In the genomic region with DNA sequence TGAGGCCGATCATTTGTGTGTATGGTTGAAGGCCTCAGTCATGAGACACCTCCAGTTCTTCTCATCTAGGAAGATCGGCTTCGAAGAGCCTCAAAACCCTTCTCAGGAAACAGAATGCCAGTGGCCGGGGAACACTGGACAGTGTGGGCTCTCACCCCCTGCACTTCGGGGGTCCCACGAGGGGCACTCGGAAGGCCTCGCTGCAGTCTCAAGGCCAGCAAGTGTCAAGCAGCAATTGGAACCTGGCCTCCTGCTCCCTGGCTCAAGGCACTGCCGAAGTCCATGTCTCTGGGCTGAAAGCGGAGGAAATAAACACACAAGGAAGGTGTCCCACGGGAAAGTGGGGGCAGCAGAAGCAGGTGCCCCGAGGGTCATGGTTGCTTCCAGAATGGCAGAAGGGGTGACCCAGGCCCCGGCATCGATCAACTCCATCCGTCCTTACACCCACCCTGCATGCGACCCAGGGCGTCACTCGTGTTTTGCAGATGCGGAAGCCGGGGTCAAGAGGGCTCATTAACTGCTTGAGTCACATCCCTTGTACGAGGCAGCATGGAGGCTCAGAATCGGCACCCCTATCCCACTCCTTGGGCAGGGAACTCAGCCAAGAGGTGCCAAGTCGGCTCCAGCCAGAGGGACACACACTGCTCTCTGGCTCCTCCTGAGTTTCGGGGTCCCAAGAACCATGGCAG, we compare ENCODE assay signal across 22 cellular contexts.
"Had no signal": no experiment of that assay in that cellular context is flagged by ENCODE, and none has a peak within 500 bp of the region (broad histone marks: within the 10 kb centered on the region; RNA-seq: fewer than 3 reads in every experiment).

No MANE protein-coding gene starts in this region.

- H3K4me2 ChIP-seq: hepatocyte had no signal

- H2AFZ ChIP-seq: hepatocyte had no signal

- H3K36me3 ChIP-seq: esophagus muscularis mucosa, gastroesophageal sphincter, heart left ventricle had no signal

- H3K27ac Mint-ChIP-seq: immature natural killer cell, memory B cell had no signal

- H3K4me3 Mint-ChIP-seq: immature natural killer cell, memory B cell had no signal

- H3K4me1 Mint-ChIP-seq: immature natural killer cell, memory B cell had no signal

- DNase-seq: dermis blood vessel endothelial cell; effector CD4-positive, alpha-beta T cell; effector memory CD4-positive, alpha-beta T cell; foreskin keratinocyte; heart left ventricle; hypothalamus; immature natural killer cell; islet precursor cell; kidney; kidney glomerular epithelial cell; left colon; left ventricle myocardium superior; mammary epithelial cell; midbrain had no signal

- H3K4me3 ChIP-seq: coronary artery, dorsolateral prefrontal cortex, esophagus muscularis mucosa, gastroesophageal sphincter, heart left ventricle, hepatocyte, lung had no signal

- H3K36me3 Mint-ChIP-seq: immature natural killer cell, memory B cell had no signal

- H3K27me3 ChIP-seq: foreskin keratinocyte, hepatocyte had no signal

- H3K4me1 ChIP-seq: esophagus muscularis mucosa, foreskin keratinocyte, gastroesophageal sphincter, heart left ventricle had no signal

- ATAC-seq: foreskin keratinocyte, gastroesophageal sphincter, heart left ventricle, left colon, left lobe of liver, left ventricle myocardium superior had no signal

- H3K27ac ChIP-seq: coronary artery, dorsolateral prefrontal cortex, esophagus muscularis mucosa, foreskin keratinocyte, gastroesophageal sphincter, heart left ventricle, hepatocyte had no signal

- H3K79me2 ChIP-seq: hepatocyte had no signal

- H3K9me3 ChIP-seq: esophagus muscularis mucosa had no signal
